In the genomic region with DNA sequence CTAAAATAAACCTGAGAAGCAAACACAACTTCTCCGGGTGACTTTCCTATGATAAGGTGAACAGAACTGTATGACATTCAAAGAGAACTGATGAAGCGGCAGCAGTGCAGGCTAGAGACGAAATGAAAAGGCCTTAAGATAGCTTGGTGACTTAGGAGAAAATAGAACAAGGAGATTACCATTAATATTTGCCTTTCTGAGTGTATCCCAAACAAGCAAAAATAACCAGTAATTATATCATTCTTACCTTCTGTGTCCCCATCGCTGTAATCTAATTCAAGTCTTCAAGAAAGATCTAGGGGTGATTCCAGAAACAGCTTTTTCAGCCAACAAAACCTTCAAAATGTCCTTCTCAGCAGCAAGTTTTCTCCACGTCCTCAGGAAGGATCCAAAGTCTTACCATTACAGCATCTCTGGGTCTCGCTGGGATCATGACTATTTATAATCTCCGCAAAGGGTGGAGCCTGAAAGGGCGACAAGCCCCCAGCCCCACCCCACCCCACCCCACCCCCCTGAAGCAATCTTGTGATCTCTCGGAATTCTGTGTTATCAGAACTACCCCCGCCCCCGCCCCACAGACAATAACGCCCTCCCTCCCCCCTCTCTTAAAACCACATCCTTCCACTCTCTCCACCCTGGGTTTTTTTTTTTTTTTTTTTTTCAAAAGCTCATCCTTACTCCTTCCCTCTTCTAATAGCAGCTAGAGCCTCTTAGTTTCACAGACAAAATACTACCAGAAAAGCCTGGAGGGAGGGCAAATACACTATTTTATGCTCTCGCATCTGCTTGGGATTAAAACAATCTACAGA, we compare ENCODE assay signal across 8 cellular contexts. TPM values are rescaled to one million over a fixed set of nuclear protein-coding genes. Genes with fewer than 3 reads are reported as not detected.
A peak's percentile ranks its signal among the peaks of the same experiment; 100 is the strongest.
DNase-seq lines count a peak whose midpoint lies in the region; ATAC-seq and TF ChIP-seq lines count a peak whose summit lies in the region.

A gene (minus strand): TSS at position 415 of the 809 bp plus-strand sequence. CDS start 153 bp downstream, at position 262.

- H3K27me3 ChIP-seq in kidney epithelial cell (ENCODE audit: control insufficient read depth, insufficient read depth, low read length), result no peaks in the 10 kb centered on the region

- H3K27me3 Mint-ChIP-seq in chondrocyte (ENCODE audit: low read depth), result no peaks in the 10 kb centered on the region

- TF ChIP-seq CTCF in chondrocyte (IDR thresholded peaks at IDR 0.05) (no peak), kidney epithelial cell (IDR thresholded peaks at IDR 0.05; ENCODE audit: insufficient read depth, low read length, poor library complexity, severe bottlenecking) (no peak)

- peaks cover 7% of the 10 kb centered on the region for H3K4me1 Mint-ChIP-seq in chondrocyte (ENCODE audit: low read depth)

- H3K36me3 Mint-ChIP-seq in chondrocyte (ENCODE audit: low read depth), result peaks cover 6% of the 10 kb centered on the region

- no peak within 1 kb of the TSS for H3K4me3 Mint-ChIP-seq in chondrocyte (ENCODE audit: unreplicated experiment)

- no peaks in the 10 kb centered on the region for H3K9me3 Mint-ChIP-seq in chondrocyte (ENCODE audit: low read depth)

- ATAC-seq in GM19438 (IDR thresholded peaks at IDR 0.05; ENCODE audit: low read depth, unreplicated experiment), result peak; percentile 38

- peak within 1 kb of the TSS; percentile 65 for H3K4me3 ChIP-seq in kidney epithelial cell (ENCODE audit: low read depth, low read length)

- DNase-seq in AG08396 (ENCODE audit: low spot score), result peak; percentile 89
- peak; percentile 61 for DNase-seq in NCI-H128 (lab: John Stamatoyannopoulos, UW; ENCODE audit: unreplicated experiment)
- DNase-seq in activated CD4-positive, alpha-beta T cell treated with anti-CD3 and anti-CD28 coated beads for 24 hours (ENCODE audit: low read depth in 2 of 2), result peak; percentile 61 to 64
- no peak for DNase-seq in chondrocyte (ENCODE audit: low spot score)
- peak; percentile 51 for DNase-seq in kidney epithelial cell (ENCODE audit: low read depth)
- peak; percentile 59 to 93 (median 80) for DNase-seq in stimulated activated CD4-positive, alpha-beta T cell treated with anti-CD3 and anti-CD28 coated beads, Interleukin-12 subunit alpha, Interleukin-12 subunit beta, amount 100 ng/mL, for 48 hours (ENCODE audit: low read depth in 2 of 3, low spot score in 1 of 3)
- DNase-seq in NCI-H1694 treated with DMSO at 0.1 percent for 48 hours (lab: John Stamatoyannopoulos, UW), result no peak

- no peaks in the 10 kb centered on the region for H3K36me3 ChIP-seq in kidney epithelial cell (ENCODE audit: control insufficient read depth, insufficient read depth, low read length)

- no peak within 1 kb of the TSS for H3K27ac Mint-ChIP-seq in chondrocyte (ENCODE audit: unreplicated experiment)

RNA-seq across cellular contexts. Expression of the gene that starts here (rescaled TPM):
- total RNA-seq in chondrocyte (28.6 to 82.7 TPM (median 75.2 TPM) in 3 replicates), kidney epithelial cell (19.0 and 21.7 TPM in 2 replicates)

Comparison
In these comparisons a context has a peak if more than half of its experiments do, and no peak if none do; other contexts are left out.
1. DNase-seq: peak in AG08396 (single experiment), NCI-H128 (single experiment), activated CD4-positive, alpha-beta T cell treated with anti-CD3 and anti-CD28 coated beads for 24 hours (2 of 2), kidney epithelial cell (single experiment) and stimulated activated CD4-positive, alpha-beta T cell treated with anti-CD3 and anti-CD28 coated beads, Interleukin-12 subunit alpha, Interleukin-12 subunit beta, amount 100 ng/mL, for 48 hours (3 of 3); none in chondrocyte (single experiment) and NCI-H1694 treated with DMSO at 0.1 percent for 48 hours (single experiment).